ENCODE assay signal across 1 cellular context in the genomic region with DNA sequence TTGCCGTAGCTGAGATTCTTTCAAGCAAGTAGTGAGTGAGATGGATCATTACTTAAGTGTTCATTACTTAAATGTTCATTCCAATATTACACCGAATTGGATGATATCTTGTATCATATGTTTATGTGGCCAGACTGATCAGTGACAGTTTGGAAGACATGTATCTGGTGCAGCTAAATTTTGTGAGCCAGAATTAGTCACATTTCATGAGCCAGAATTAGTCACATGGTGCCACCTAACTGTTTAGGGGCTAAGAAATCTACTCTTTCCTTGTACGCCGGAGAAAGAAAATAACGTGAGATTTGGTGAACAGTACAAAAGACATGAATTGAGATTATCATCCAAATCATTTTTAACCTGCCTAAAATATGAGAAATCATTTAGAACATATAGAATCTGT.
TF ChIP-seq lines count a peak whose summit lies in the region.

No MANE protein-coding gene starts in this region.

TF ChIP-seq in WTC11, 78 proteins besides CTCF, POLR2A, EP300 and RAD21 (continued from another document):
- TF ChIP-seq OVOL2 (CRISPR knock-in tag; IDR thresholded peaks at IDR 0.05; ENCODE audit: borderline replicate concordance) (no peak), NR3C1 (CRISPR knock-in tag; conservative IDR thresholded peaks at IDR 0.05; ENCODE audit: low read depth) (no peak), ATF1 (CRISPR knock-in tag; IDR thresholded peaks at IDR 0.05) (no peak)
TF ChIP-seq in WTC11: peak in this region for 0.
